In the genomic region with DNA sequence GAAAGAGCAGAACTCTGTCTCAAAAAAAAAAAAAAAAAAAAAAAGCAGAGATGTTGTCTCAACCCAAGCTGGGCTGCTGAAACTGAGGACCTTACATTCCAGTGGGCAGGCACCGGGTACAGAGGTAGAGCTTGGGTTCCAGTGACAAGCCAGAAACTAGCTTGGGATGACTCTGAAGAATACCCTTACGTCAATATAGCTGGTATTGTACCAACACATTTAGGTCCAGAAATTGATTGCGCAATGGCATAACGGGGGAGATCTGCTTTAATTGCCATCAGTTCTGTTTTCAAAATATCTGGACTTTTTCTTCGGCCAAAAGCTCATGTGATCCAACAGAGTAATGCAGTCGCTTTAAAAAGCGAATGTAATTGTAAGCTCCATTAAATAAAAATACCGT, we compare ENCODE assay signal across 21 cellular contexts.
DNase-seq lines count a peak whose midpoint lies in the region; ATAC-seq and TF ChIP-seq lines count a peak whose summit lies in the region.
"Had no signal": no experiment of that assay in that cellular context is flagged by ENCODE, and none has a peak within 500 bp of the region (broad histone marks: within the 10 kb centered on the region; RNA-seq: fewer than 3 reads in every experiment).

No MANE protein-coding gene starts in this region.

- H3K4me1 Mint-ChIP-seq in activated CD4-positive, alpha-beta T cell treated with anti-CD3 and anti-CD28 coated beads, Interleukin-2, amount 10 ng/mL, durations not matched to agents 7 days and 5 days, result peaks cover 55% of the 10 kb centered on the region
- H3K4me1 Mint-ChIP-seq in CD4-positive, CD25-positive, alpha-beta regulatory T cell, result peaks cover 22 to 76% (median 42%) of the 10 kb centered on the region in 4 donors
- peaks cover 38% of the 10 kb centered on the region for H3K4me1 Mint-ChIP-seq in activated CD4-positive, alpha-beta memory T cell treated with anti-CD3 and anti-CD28 coated beads, Interleukin-2, amount 10 ng/mL, durations not matched to agents 7 days and 5 days

- DNase-seq in activated CD4-positive, alpha-beta T cell treated with anti-CD3 and anti-CD28 coated beads, Interleukin-2, amount 10 ng/mL, durations not matched to agents 7 days and 5 days, result no peak
- DNase-seq in activated CD4-positive, alpha-beta T cell treated with anti-CD3 and anti-CD28 coated beads for 4 hours, result no peak
- DNase-seq in CD4-positive, CD25-positive, alpha-beta regulatory T cell, result no peak
- no peak for DNase-seq in activated CD4-positive, alpha-beta memory T cell treated with anti-CD3 and anti-CD28 coated beads, Interleukin-2, amount 10 ng/mL, durations not matched to agents 7 days and 5 days
- peak; percentile 43 for DNase-seq in fibroblast of villous mesenchyme (ENCODE audit: low read depth)
- DNase-seq in mucosa of gallbladder (ENCODE audit: low spot score), result no peak
- no peak for DNase-seq in NCI-H345 treated with DMSO at 0.1 percent for 48 hours (lab: John Stamatoyannopoulos, UW; ENCODE audit: unreplicated experiment)
- DNase-seq: activated CD4-positive, alpha-beta T cell treated with anti-CD3 and anti-CD28 coated beads for 1 hour; DMS79 treated with DMSO at 0.1 percent for 48 hours; effector CD8-positive, alpha-beta T cell; head of caudate nucleus; mucosa of descending colon; NCI-H146; nucleus accumbens; PC-3; SJCRH30; stimulated activated CD4-positive, alpha-beta T cell treated with anti-CD3 and anti-CD28 coated beads, Interleukin-12 subunit alpha, Interleukin-12 subunit beta, amount 100 ng/mL, for 4 hours; T1000; testis had no signal

- TF ChIP-seq CTCF in fibroblast of villous mesenchyme (IDR thresholded peaks at IDR 0.05; ENCODE audit: insufficient read depth, low read depth, low read length), result no peak

- H3K4me3 Mint-ChIP-seq in activated CD4-positive, alpha-beta T cell treated with anti-CD3 and anti-CD28 coated beads, Interleukin-2, amount 10 ng/mL, durations not matched to agents 7 days and 5 days, result no peak overlapping the region
- H3K4me3 Mint-ChIP-seq in CD4-positive, CD25-positive, alpha-beta regulatory T cell, result peak overlapping the region in 3 of 4 donors; percentile 84 to 92 (median 88)
- peak overlapping the region; percentile 61 for H3K4me3 Mint-ChIP-seq in activated CD4-positive, alpha-beta memory T cell treated with anti-CD3 and anti-CD28 coated beads, Interleukin-2, amount 10 ng/mL, durations not matched to agents 7 days and 5 days

- CTCF ChIA-PET in activated CD4-positive, alpha-beta T cell treated with anti-CD3 and anti-CD28 coated beads, Interleukin-2, amount 10 ng/mL, durations not matched to agents 7 days and 5 days (lab: Charles Lee), result interaction anchor here (1.1 to 2.6 kb wide), 7 partner anchors 9 to 162 kb away, joined by 3 to 7 read pairs (median 4); no protein-coding TSS in a partner anchor
- CTCF ChIA-PET in activated CD4-positive, alpha-beta memory T cell treated with anti-CD3 and anti-CD28 coated beads, Interleukin-2, amount 10 ng/mL, durations not matched to agents 7 days and 5 days (lab: Charles Lee), result interaction anchor here (0.6 to 2.7 kb wide), 9 partner anchors 9 to 159 kb away, joined by 3 to 43 read pairs (median 4); a partner anchor contains a TSS

- POLR2A ChIA-PET in activated CD4-positive, alpha-beta T cell treated with anti-CD3 and anti-CD28 coated beads, Interleukin-2, amount 10 ng/mL, durations not matched to agents 7 days and 5 days (lab: Charles Lee), result interaction anchor here (1.2 kb wide), 1 partner anchor 18 kb away, joined by 3 read pairs; no protein-coding TSS in a partner anchor
- POLR2A ChIA-PET in activated CD4-positive, alpha-beta memory T cell treated with anti-CD3 and anti-CD28 coated beads, Interleukin-2, amount 10 ng/mL, durations not matched to agents 7 days and 5 days (lab: Charles Lee), result interaction anchor here (0.8 to 3.1 kb wide), 12 partner anchors 8 to 663 kb away, joined by 3 to 80 read pairs (median 4); a partner anchor contains a TSS

- H3K27me3 ChIP-seq in CD4-positive, CD25-positive, alpha-beta regulatory T cell (ENCODE audit: control insufficient read depth, insufficient read depth, low read length), result no peaks in the 10 kb centered on the region
- H3K27me3 ChIP-seq: SJCRH30, testis had no signal

- H3K36me3 ChIP-seq in CD4-positive, CD25-positive, alpha-beta regulatory T cell (ENCODE audit: control insufficient read depth, insufficient read depth, low read length), result no peaks in the 10 kb centered on the region
- H3K36me3 ChIP-seq: SJCRH30 had no signal

- H3K36me3 Mint-ChIP-seq in activated CD4-positive, alpha-beta T cell treated with anti-CD3 and anti-CD28 coated beads, Interleukin-2, amount 10 ng/mL, durations not matched to agents 7 days and 5 days (ENCODE audit: low read depth), result peaks cover 6% of the 10 kb centered on the region
- H3K36me3 Mint-ChIP-seq in CD4-positive, CD25-positive, alpha-beta regulatory T cell, result peaks cover 3% of the 10 kb centered on the region
- peaks cover 4% of the 10 kb centered on the region for H3K36me3 Mint-ChIP-seq in activated CD4-positive, alpha-beta memory T cell treated with anti-CD3 and anti-CD28 coated beads, Interleukin-2, amount 10 ng/mL, durations not matched to agents 7 days and 5 days (ENCODE audit: low read depth)

- peaks cover 7% of the 10 kb centered on the region for H3K27me3 Mint-ChIP-seq in activated CD4-positive, alpha-beta T cell treated with anti-CD3 and anti-CD28 coated beads, Interleukin-2, amount 10 ng/mL, durations not matched to agents 7 days and 5 days
- H3K27me3 Mint-ChIP-seq in CD4-positive, CD25-positive, alpha-beta regulatory T cell, result no peaks in the 10 kb centered on the region
- H3K27me3 Mint-ChIP-seq in activated CD4-positive, alpha-beta memory T cell treated with anti-CD3 and anti-CD28 coated beads, Interleukin-2, amount 10 ng/mL, durations not matched to agents 7 days and 5 days, result peaks cover 5% of the 10 kb centered on the region

- H3K4me1 ChIP-seq in CD4-positive, CD25-positive, alpha-beta regulatory T cell (ENCODE audit: control insufficient read depth, insufficient read depth, low read length, poor library complexity, severe bottlenecking), result peaks cover 35% of the 10 kb centered on the region

- no peaks in the 10 kb centered on the region for H3K9me3 ChIP-seq in CD4-positive, CD25-positive, alpha-beta regulatory T cell (ENCODE audit: control insufficient read depth in 2 of 2, low read length in 2 of 2)
- H3K9me3 ChIP-seq: mucosa of descending colon, SJCRH30, testis had no signal

- H3K4me3 ChIP-seq in CD4-positive, CD25-positive, alpha-beta regulatory T cell (ENCODE audit: low read depth, low read length), result peak overlapping the region; percentile 88
- no peak overlapping the region for H3K4me3 ChIP-seq in fibroblast of villous mesenchyme (ENCODE audit: low read depth, low read length)
- H3K4me3 ChIP-seq: mucosa of descending colon, SJCRH30, testis had no signal

- H3K9me3 Mint-ChIP-seq in activated CD4-positive, alpha-beta T cell treated with anti-CD3 and anti-CD28 coated beads, Interleukin-2, amount 10 ng/mL, durations not matched to agents 7 days and 5 days, result peaks cover 2% of the 10 kb centered on the region
- no peaks in the 10 kb centered on the region for H3K9me3 Mint-ChIP-seq in CD4-positive, CD25-positive, alpha-beta regulatory T cell
- H3K9me3 Mint-ChIP-seq in activated CD4-positive, alpha-beta memory T cell treated with anti-CD3 and anti-CD28 coated beads, Interleukin-2, amount 10 ng/mL, durations not matched to agents 7 days and 5 days, result no peaks in the 10 kb centered on the region

- ATAC-seq in CD4-positive, CD25-positive, alpha-beta regulatory T cell (ENCODE audit: low read depth in 2 of 2), result no peak
- ATAC-seq in HG03039 (IDR thresholded peaks at IDR 0.05; ENCODE audit: unreplicated experiment), result no peak
- ATAC-seq: HCT116, PC-3 had no signal

- H3K27ac Mint-ChIP-seq in activated CD4-positive, alpha-beta T cell treated with anti-CD3 and anti-CD28 coated beads, Interleukin-2, amount 10 ng/mL, durations not matched to agents 7 days and 5 days, result peak overlapping the region; percentile 94
- H3K27ac Mint-ChIP-seq in CD4-positive, CD25-positive, alpha-beta regulatory T cell, result peak overlapping the region; percentile 84 to 96 (median 95)
- peak overlapping the region; percentile 91 for H3K27ac Mint-ChIP-seq in activated CD4-positive, alpha-beta memory T cell treated with anti-CD3 and anti-CD28 coated beads, Interleukin-2, amount 10 ng/mL, durations not matched to agents 7 days and 5 days

- peak overlapping the region; percentile 68 for H3K27ac ChIP-seq in CD4-positive, CD25-positive, alpha-beta regulatory T cell (ENCODE audit: insufficient read depth, low read length, poor library complexity, severe bottlenecking)
- H3K27ac ChIP-seq: SJCRH30, testis had no signal
